Comparison of ENCODE assay signal across 23 cellular contexts in the genomic region with DNA sequence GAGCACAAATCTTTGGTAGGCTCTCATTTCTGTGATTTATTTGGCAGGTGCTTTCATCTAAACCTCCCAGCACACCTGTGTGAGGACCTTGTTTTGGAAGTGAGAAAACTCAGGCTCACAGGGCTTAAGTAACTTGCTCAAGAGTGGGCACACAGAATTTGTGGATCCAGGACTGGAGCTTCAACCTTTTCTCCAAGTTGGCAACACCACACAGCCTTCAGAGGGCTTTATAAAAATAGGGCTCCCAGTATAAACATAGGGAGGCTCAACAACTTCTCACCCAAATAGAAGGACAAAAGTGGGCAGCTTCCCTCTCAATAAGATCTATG.
"Had no signal": no experiment of that assay in that cellular context is flagged by ENCODE, and none has a peak within 500 bp of the region (broad histone marks: within the 10 kb centered on the region; RNA-seq: fewer than 3 reads in every experiment).

No MANE protein-coding gene starts in this region.

- DNase-seq: activated CD4-positive, CD25-positive, alpha-beta regulatory T cell; activated CD4-positive, CD25-positive, alpha-beta regulatory T cell treated with anti-CD3 and anti-CD28 coated beads, Interleukin-2, amount 50 U/mL, for 72 hours; activated CD8-positive, alpha-beta memory T cell treated with anti-CD3 and anti-CD28 coated beads, Interleukin-2, amount 10 ng/mL, durations not matched to agents 7 days and 5 days; activated CD8-positive, alpha-beta memory T cell treated with anti-CD3 and anti-CD28 coated beads, Interleukin-2, amount 50 U/mL, for 4 hours; activated gamma-delta T cell; activated naive CD4-positive, alpha-beta T cell treated with anti-CD3 and anti-CD28 coated beads, Interleukin-2, amount 50 U/mL, for 16 hours; activated naive CD4-positive, alpha-beta T cell treated with Interleukin-2 at 50 U/mL for 16 hours; activated T-cell treated with anti-CD3 and anti-CD28 coated beads, Interleukin-2, amount 50 U/mL, for 1 hour; amniotic stem cell; effector memory CD4-positive, alpha-beta T cell had no signal

- H3K9me3 ChIP-seq: heart left ventricle had no signal

- H3K27ac Mint-ChIP-seq: activated CD4-positive, alpha-beta memory T cell treated with anti-CD3 and anti-CD28 coated beads for 36 hours; activated CD4-positive, alpha-beta T cell treated with anti-CD3 and anti-CD28 coated beads for 36 hours; activated CD4-positive, alpha-beta T cell treated with anti-CD3 and anti-CD28 coated beads, Interleukin-2, amount 10 ng/mL, durations not matched to agents 24 days and 14 days; activated CD8-positive, alpha-beta memory T cell treated with anti-CD3 and anti-CD28 coated beads, Interleukin-2, amount 10 ng/mL, durations not matched to agents 7 days and 5 days; activated CD8-positive, alpha-beta T cell treated with anti-CD3 and anti-CD28 coated beads, Interleukin-2, amount 10 ng/mL, durations not matched to agents 7 days and 5 days; activated naive CD8-positive, alpha-beta T cell; activated T-helper 1 cell treated with anti-CD3 and anti-CD28 coated beads, Interleukin-12 subunit alpha, Interleukin-12 subunit beta, Interleukin-2, Interleukin-4 antibody, amounts not matched to agents 30 ng/mL and 10 ng/mL and 1 ng/mL, durations not matched to agents 14 hours and 24 hours and 36 hours; dendritic cell treated with granulocyte-macrophage colony-stimulating factor and Interleukin-4, amounts not matched to agents 40 ng/mL and 50 ng/mL, for 4 days; endodermal cell had no signal

- H3K27me3 ChIP-seq: brain microvascular endothelial cell, dorsolateral prefrontal cortex, heart left ventricle had no signal

- H3K36me3 Mint-ChIP-seq: activated CD4-positive, alpha-beta memory T cell treated with anti-CD3 and anti-CD28 coated beads for 36 hours; activated CD8-positive, alpha-beta memory T cell treated with anti-CD3 and anti-CD28 coated beads, Interleukin-2, amount 10 ng/mL, durations not matched to agents 7 days and 5 days; activated naive CD8-positive, alpha-beta T cell had no signal

- H3K36me3 ChIP-seq: brain microvascular endothelial cell, heart left ventricle had no signal

- H3K4me3 ChIP-seq: coronary artery, dorsolateral prefrontal cortex, heart left ventricle had no signal

- ATAC-seq: activated CD4-positive, alpha-beta T cell treated with anti-CD3 and anti-CD28 coated beads for 36 hours; activated CD8-positive, alpha-beta memory T cell treated with anti-CD3 and anti-CD28 coated beads, Interleukin-2, amount 10 ng/mL, durations not matched to agents 7 days and 5 days; activated CD8-positive, alpha-beta T cell treated with anti-CD3 and anti-CD28 coated beads, Interleukin-2, amount 10 ng/mL, durations not matched to agents 7 days and 5 days had no signal

- H3K4me3 Mint-ChIP-seq: activated CD4-positive, alpha-beta memory T cell treated with anti-CD3 and anti-CD28 coated beads for 36 hours; activated CD4-positive, alpha-beta T cell treated with anti-CD3 and anti-CD28 coated beads for 36 hours; activated CD4-positive, alpha-beta T cell treated with anti-CD3 and anti-CD28 coated beads, Interleukin-2, amount 10 ng/mL, durations not matched to agents 24 days and 14 days; activated CD8-positive, alpha-beta memory T cell treated with anti-CD3 and anti-CD28 coated beads, Interleukin-2, amount 10 ng/mL, durations not matched to agents 7 days and 5 days; activated CD8-positive, alpha-beta T cell treated with anti-CD3 and anti-CD28 coated beads, Interleukin-2, amount 10 ng/mL, durations not matched to agents 7 days and 5 days; activated naive CD8-positive, alpha-beta T cell; activated T-helper 1 cell treated with anti-CD3 and anti-CD28 coated beads, Interleukin-12 subunit alpha, Interleukin-12 subunit beta, Interleukin-2, Interleukin-4 antibody, amounts not matched to agents 30 ng/mL and 10 ng/mL and 1 ng/mL, durations not matched to agents 14 hours and 24 hours and 36 hours; central memory CD8-positive, alpha-beta T cell; dendritic cell treated with granulocyte-macrophage colony-stimulating factor and Interleukin-4, amounts not matched to agents 40 ng/mL and 50 ng/mL, for 4 days; endodermal cell had no signal

- H3K4me1 Mint-ChIP-seq: activated CD4-positive, alpha-beta T cell treated with anti-CD3 and anti-CD28 coated beads for 36 hours; activated CD4-positive, alpha-beta T cell treated with anti-CD3 and anti-CD28 coated beads, Interleukin-2, amount 10 ng/mL, durations not matched to agents 24 days and 14 days; activated CD8-positive, alpha-beta memory T cell treated with anti-CD3 and anti-CD28 coated beads, Interleukin-2, amount 10 ng/mL, durations not matched to agents 7 days and 5 days; central memory CD8-positive, alpha-beta T cell had no signal

- H3K27me3 Mint-ChIP-seq: activated CD4-positive, alpha-beta T cell treated with anti-CD3 and anti-CD28 coated beads, Interleukin-2, amount 10 ng/mL, durations not matched to agents 24 days and 14 days; activated CD8-positive, alpha-beta memory T cell treated with anti-CD3 and anti-CD28 coated beads, Interleukin-2, amount 10 ng/mL, durations not matched to agents 7 days and 5 days; central memory CD8-positive, alpha-beta T cell; dendritic cell treated with granulocyte-macrophage colony-stimulating factor and Interleukin-4, amounts not matched to agents 40 ng/mL and 50 ng/mL, for 4 days had no signal

- H3K9me3 Mint-ChIP-seq: activated CD4-positive, alpha-beta memory T cell treated with anti-CD3 and anti-CD28 coated beads for 36 hours; activated CD4-positive, alpha-beta T cell treated with anti-CD3 and anti-CD28 coated beads, Interleukin-2, amount 10 ng/mL, durations not matched to agents 24 days and 14 days; activated T-helper 1 cell treated with anti-CD3 and anti-CD28 coated beads, Interleukin-12 subunit alpha, Interleukin-12 subunit beta, Interleukin-2, Interleukin-4 antibody, amounts not matched to agents 30 ng/mL and 10 ng/mL and 1 ng/mL, durations not matched to agents 14 hours and 24 hours and 36 hours; central memory CD8-positive, alpha-beta T cell; dendritic cell treated with granulocyte-macrophage colony-stimulating factor and Interleukin-4, amounts not matched to agents 40 ng/mL and 50 ng/mL, for 4 days; endodermal cell had no signal

- H3K27ac ChIP-seq: brain microvascular endothelial cell, coronary artery, heart left ventricle had no signal
